27 cellular contexts compared by ENCODE assay signal in the genomic region with DNA sequence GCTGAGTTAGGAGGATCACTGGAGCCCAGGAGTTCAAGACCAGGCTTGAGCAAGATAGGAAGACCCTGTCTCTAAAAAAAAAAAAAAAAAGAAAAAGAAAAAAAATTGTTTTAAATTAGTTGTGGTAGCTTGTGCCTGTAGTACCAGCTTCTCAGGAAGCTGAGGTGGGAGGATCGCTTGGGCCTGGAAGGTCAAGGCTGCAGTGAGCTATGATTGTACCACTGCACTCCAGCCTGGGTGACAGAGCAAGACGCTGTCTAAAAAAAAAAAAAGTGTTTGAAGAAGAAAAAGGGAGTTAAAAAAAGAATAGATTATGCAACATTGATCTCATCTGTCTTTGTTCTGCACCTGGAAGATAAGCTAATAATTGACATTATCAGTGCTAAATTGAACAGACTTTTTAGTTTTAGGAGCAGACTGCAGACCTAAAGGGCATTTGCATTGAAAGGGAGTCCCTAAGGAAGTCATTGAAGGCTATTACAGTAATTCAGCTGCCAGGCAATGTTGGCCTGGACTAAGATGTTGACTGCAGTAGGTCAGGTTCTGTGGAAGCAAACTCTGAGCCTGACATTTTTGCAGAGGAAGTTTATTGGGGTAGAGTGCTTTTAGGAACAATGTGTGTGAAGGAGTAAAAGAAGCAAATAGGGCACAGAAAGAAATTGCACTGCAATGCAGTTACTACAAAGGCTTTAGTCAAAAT.
"Had no signal": no experiment of that assay in that cellular context is flagged by ENCODE, and none has a peak within 500 bp of the region (broad histone marks: within the 10 kb centered on the region; RNA-seq: fewer than 3 reads in every experiment).

No MANE protein-coding gene starts in this region.

- H3K27ac Mint-ChIP-seq: activated B cell treated with CpG ODN at 0.5 μM for 24 hours; activated CD4-positive, alpha-beta T cell treated with anti-CD3 and anti-CD28 coated beads, Interleukin-2, amount 10 ng/mL, durations not matched to agents 24 days and 14 days; activated naive CD4-positive, alpha-beta T cell treated with anti-CD3 and anti-CD28 coated beads for 36 hours had no signal

- H3K4me3 Mint-ChIP-seq: activated B cell treated with CpG ODN at 0.5 μM for 24 hours; activated CD4-positive, alpha-beta T cell treated with anti-CD3 and anti-CD28 coated beads, Interleukin-2, amount 10 ng/mL, durations not matched to agents 24 days and 14 days; activated naive CD4-positive, alpha-beta T cell treated with anti-CD3 and anti-CD28 coated beads for 36 hours; activated naive CD8-positive, alpha-beta T cell; activated T-cell treated with anti-CD3 and anti-CD28 coated beads, Interleukin-2, amount 50 U/mL, for 4 hours had no signal

- H3K36me3 ChIP-seq: brain microvascular endothelial cell, cardiac muscle cell, SJSA1 had no signal

- H3K27me3 ChIP-seq: brain microvascular endothelial cell, cardiac muscle cell, SJSA1 had no signal

- H3K27me3 Mint-ChIP-seq: activated B cell treated with CpG ODN at 0.5 μM for 24 hours; activated CD4-positive, alpha-beta T cell treated with anti-CD3 and anti-CD28 coated beads, Interleukin-2, amount 10 ng/mL, durations not matched to agents 24 days and 14 days; activated naive CD8-positive, alpha-beta T cell had no signal

- H3K9me3 ChIP-seq: SJSA1 had no signal

- DNase-seq: activated B cell treated with CpG ODN at 0.5 μM for 24 hours; activated CD4-positive, alpha-beta T cell treated with anti-CD3 and anti-CD28 coated beads for 1 hour; activated CD4-positive, alpha-beta T cell treated with anti-CD3 and anti-CD28 coated beads, Interleukin-2, amount 50 U/mL, for 48 hours; activated CD8-positive, alpha-beta memory T cell treated with anti-CD3 and anti-CD28 coated beads for 24 hours; activated gamma-delta T cell; activated naive CD4-positive, alpha-beta T cell treated with anti-CD3 and anti-CD28 coated beads for 36 hours; activated T-cell treated with anti-CD3 and anti-CD28 coated beads, Interleukin-2, amount 50 U/mL, for 4 hours; brain microvascular endothelial cell; Kasumi-1; MV-4-11; NCI-H1092 treated with DMSO at 0.1 percent for 48 hours; NCI-H1417 treated with DMSO at 0.1 percent for 48 hours; NCI-H187; NCI-H2081; NCI-H2171 treated with DMSO at 0.1 percent for 48 hours; NCI-H226; NCI-H526; NCI-H82; PC-3; SHP77; T-helper 2 cell; T1000 had no signal

- H3K27ac ChIP-seq: brain microvascular endothelial cell, cardiac muscle cell, SJSA1 had no signal

- H3K4me3 ChIP-seq: cardiac muscle cell, K562, SJSA1 had no signal

- ATAC-seq: activated T-cell treated with anti-CD3 and anti-CD28 coated beads, Interleukin-2, amount 50 U/mL, for 4 hours; K562; PC-3 had no signal
